Comparison of ENCODE assay signal across 1 cellular context in genomic region chr16:88985521-88985920, GRCh38.
TF ChIP-seq lines count a peak whose summit lies in the region.

No MANE protein-coding gene starts in this region.

TF ChIP-seq in GM12878, 131 proteins besides CTCF, POLR2A, EP300 and RAD21 (continued from another document):
- TF ChIP-seq ATF3 (IDR thresholded peaks at IDR 0.05; ENCODE audit: borderline replicate concordance, extremely low read depth, low read depth, low read length) (no peak), GATAD2B (conservative IDR thresholded peaks at IDR 0.05; ENCODE audit: low read depth) (peak; percentile 57; the same call in 1 of the 2 replicates), HDGF (IDR thresholded peaks at IDR 0.05) (no peak), SMAD1 (IDR thresholded peaks at IDR 0.05; ENCODE audit: low read depth, partially characterized antibody) (no peak), HDAC2 (IDR thresholded peaks at IDR 0.05) (no peak), SUZ12 (IDR thresholded peaks at IDR 0.05; ENCODE audit: unreplicated experiment) (no peak), EGR1 (IDR thresholded peaks at IDR 0.05; ENCODE audit: borderline replicate concordance in 1 of 2, low read depth in 2 of 2, low read length in 2 of 2) (peak in 1 of 2 experiments; percentile 63; a peak in 1 of 3 replicates), SREBF1 (IDR thresholded peaks at IDR 0.05; ENCODE audit: low read length) (no peak), ZNF687 (IDR thresholded peaks at IDR 0.05) (no peak), ESRRA (IDR thresholded peaks at IDR 0.05; ENCODE audit: low read length) (peak; percentile 42; the same call in 1 of the 2 replicates), MXI1 (IDR thresholded peaks at IDR 0.05; ENCODE audit: low read depth, low read length) (no peak), YY1 (IDR thresholded peaks at IDR 0.05; ENCODE audit: low read depth, low read length) (0 out of 2 replicates have a peak, but pooled peaks have one; percentile 19), ASH2L (IDR thresholded peaks at IDR 0.05; ENCODE audit: borderline replicate concordance, low read depth) (no peak), PKNOX1 (IDR thresholded peaks at IDR 0.05) (no peak), JUND (IDR thresholded peaks at IDR 0.05; ENCODE audit: low read depth, low read length) (no peak), E4F1 (IDR thresholded peaks at IDR 0.05; ENCODE audit: borderline replicate concordance, partially characterized antibody) (no peak), TAF1 (IDR thresholded peaks at IDR 0.05; ENCODE audit: borderline replicate concordance, low read depth, low read length) (no peak), RBBP5 (conservative IDR thresholded peaks at IDR 0.05) (no peak), SIX5 (IDR thresholded peaks at IDR 0.05; ENCODE audit: low read depth, low read length, severe bottlenecking) (no peak), JUNB (IDR thresholded peaks at IDR 0.05) (no peak)
